Comparison of ENCODE assay signal across 1 cellular context in genomic region chr1:208326033-208326432, GRCh38.
TF ChIP-seq lines count a peak whose summit lies in the region.

No MANE protein-coding gene starts in this region.

TF ChIP-seq in HEK293, 187 proteins besides CTCF, POLR2A, EP300 and RAD21 (continued from another document):
- TF ChIP-seq, protein P1, sequence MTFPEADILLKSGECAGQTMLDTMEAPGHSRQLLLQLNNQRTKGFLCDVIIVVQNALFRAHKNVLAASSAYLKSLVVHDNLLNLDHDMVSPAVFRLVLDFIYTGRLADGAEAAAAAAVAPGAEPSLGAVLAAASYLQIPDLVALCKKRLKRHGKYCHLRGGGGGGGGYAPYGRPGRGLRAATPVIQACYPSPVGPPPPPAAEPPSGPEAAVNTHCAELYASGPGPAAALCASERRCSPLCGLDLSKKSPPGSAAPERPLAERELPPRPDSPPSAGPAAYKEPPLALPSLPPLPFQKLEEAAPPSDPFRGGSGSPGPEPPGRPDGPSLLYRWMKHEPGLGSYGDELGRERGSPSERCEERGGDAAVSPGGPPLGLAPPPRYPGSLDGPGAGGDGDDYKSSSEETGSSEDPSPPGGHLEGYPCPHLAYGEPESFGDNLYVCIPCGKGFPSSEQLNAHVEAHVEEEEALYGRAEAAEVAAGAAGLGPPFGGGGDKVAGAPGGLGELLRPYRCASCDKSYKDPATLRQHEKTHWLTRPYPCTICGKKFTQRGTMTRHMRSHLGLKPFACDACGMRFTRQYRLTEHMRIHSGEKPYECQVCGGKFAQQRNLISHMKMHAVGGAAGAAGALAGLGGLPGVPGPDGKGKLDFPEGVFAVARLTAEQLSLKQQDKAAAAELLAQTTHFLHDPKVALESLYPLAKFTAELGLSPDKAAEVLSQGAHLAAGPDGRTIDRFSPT (tag by site-specific recombination; IDR thresholded peaks at IDR 0.05) = no peak
- TF ChIP-seq ZNF701 (tag by site-specific recombination; IDR thresholded peaks at IDR 0.05) (no peak), ZNF416 (tag by site-specific recombination; IDR thresholded peaks at IDR 0.05) (no peak), BCL6B (tag by site-specific recombination; IDR thresholded peaks at IDR 0.05) (0 out of 2 replicates have a peak, but pooled peaks have one; percentile 32), ZNF341 (tag by site-specific recombination; IDR thresholded peaks at IDR 0.05; ENCODE audit: low read depth) (no peak), EGR2 (tag by site-specific recombination; IDR thresholded peaks at IDR 0.05; ENCODE audit: low read depth) (no peak), ZNF544 (tag by site-specific recombination; IDR thresholded peaks at IDR 0.05) (peak; percentile 76; the same call in 1 of the 2 replicates), ZNF580 (tag by site-specific recombination; IDR thresholded peaks at IDR 0.05) (no peak)
